ENCODE assay signal across 8 cellular contexts in the genomic region with DNA sequence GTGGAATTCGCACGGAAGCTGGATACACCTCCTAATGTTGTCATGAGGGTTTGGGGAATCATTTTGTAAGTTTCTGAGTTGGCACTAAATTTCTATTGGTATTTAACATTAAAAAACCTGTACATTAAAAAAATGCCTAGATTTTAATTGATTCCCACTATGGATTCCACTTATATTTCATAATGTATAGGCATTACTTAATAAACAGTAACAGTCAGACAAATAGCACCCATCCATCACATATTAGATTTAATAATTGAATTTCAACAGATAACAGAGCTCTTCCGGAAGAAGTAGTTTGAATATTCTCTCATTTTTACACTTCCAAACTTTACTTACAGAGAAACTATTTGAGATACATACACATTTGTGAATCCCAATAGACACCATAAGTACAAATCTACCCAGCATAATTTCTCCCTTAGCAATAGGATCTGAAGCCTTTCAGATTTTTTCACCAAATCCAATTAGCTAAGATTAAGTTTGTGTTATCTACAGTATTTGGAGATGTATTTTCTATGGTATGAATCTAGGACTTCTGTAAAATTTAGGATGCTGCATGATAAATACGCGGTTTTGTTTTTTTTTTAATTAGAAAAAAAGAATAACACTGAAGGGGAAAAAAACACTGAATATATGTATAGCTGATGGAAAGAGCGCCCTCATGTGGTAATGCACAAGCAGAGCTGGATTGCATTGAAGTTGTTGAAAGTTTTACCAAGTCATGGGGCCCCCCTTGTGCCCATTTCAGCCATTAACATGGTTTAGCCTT. TPM values are rescaled to one million over a fixed set of nuclear protein-coding genes. Genes with fewer than 3 reads are reported as not detected.
DNase-seq lines count a peak whose midpoint lies in the region; ATAC-seq and TF ChIP-seq lines count a peak whose summit lies in the region.

No MANE protein-coding gene starts in this region.

- H3K4me3 Mint-ChIP-seq in chondrocyte (ENCODE audit: unreplicated experiment) (no peak overlapping the region), neural progenitor cell (no peak overlapping the region)

- H3K4me1 Mint-ChIP-seq in chondrocyte (ENCODE audit: low read depth) (no peaks in the 10 kb centered on the region), neural progenitor cell (no peaks in the 10 kb centered on the region)

- H3K27ac Mint-ChIP-seq in chondrocyte (ENCODE audit: unreplicated experiment) (no peak overlapping the region), neural progenitor cell (no peak overlapping the region)

- no peak overlapping the region for H2AFZ ChIP-seq in neural progenitor cell (replicated peaks)

- no peaks in the 10 kb centered on the region for H3K27me3 ChIP-seq in neural progenitor cell

- peak; percentile 83 for TF ChIP-seq CTCF in chondrocyte (IDR thresholded peaks at IDR 0.05)
- TF ChIP-seq CTCF in neural progenitor cell (IDR thresholded peaks at IDR 0.05) = peak; percentile 97

- peak; percentile 84 for ATAC-seq in GM18511 (IDR thresholded peaks at IDR 0.05; ENCODE audit: unreplicated experiment)
- ATAC-seq in HG03064 (IDR thresholded peaks at IDR 0.05; ENCODE audit: low read depth, unreplicated experiment) = peak; percentile 72
- no peak for ATAC-seq in HG03139 (IDR thresholded peaks at IDR 0.05; ENCODE audit: unreplicated experiment)

- no peaks in the 10 kb centered on the region for H3K9me3 Mint-ChIP-seq in chondrocyte (ENCODE audit: low read depth)
- no peaks in the 10 kb centered on the region for H3K9me3 Mint-ChIP-seq in neural progenitor cell

- H3K27me3 Mint-ChIP-seq in chondrocyte (ENCODE audit: low read depth) (peaks cover 25% of the 10 kb centered on the region), neural progenitor cell (ENCODE audit: insufficient read depth, low read depth) (no peaks in the 10 kb centered on the region)

- H3K9me3 ChIP-seq in neural progenitor cell (ENCODE audit: low read depth) = no peaks in the 10 kb centered on the region

- H3K4me2 ChIP-seq in neural progenitor cell = no peak overlapping the region

- H3K36me3 Mint-ChIP-seq in chondrocyte (ENCODE audit: low read depth) = no peaks in the 10 kb centered on the region
- H3K36me3 Mint-ChIP-seq in neural progenitor cell = no peaks in the 10 kb centered on the region

- no peaks in the 10 kb centered on the region for H3F3A ChIP-seq in neural progenitor cell (ENCODE audit: low read depth)

- H3K4me3 ChIP-seq in neural progenitor cell = no peak overlapping the region

- H3K9ac ChIP-seq in neural progenitor cell = no peak overlapping the region

- H3K36me3 ChIP-seq in neural progenitor cell = no peaks in the 10 kb centered on the region

- H3K27ac ChIP-seq in neural progenitor cell = no peak overlapping the region

- no peaks in the 10 kb centered on the region for H4K20me1 ChIP-seq in neural progenitor cell (ENCODE audit: low read depth)

- DNase-seq in CMK (ENCODE audit: low read depth) = peak; percentile 12
- peak; percentile 46 for DNase-seq in NCI-H69 (lab: John Stamatoyannopoulos, UW)
- no peak for DNase-seq in chondrocyte (ENCODE audit: low spot score)
- peak; percentile 82 for DNase-seq in neural progenitor cell (ENCODE audit: low spot score)
- no peak for DNase-seq in NCI-H2196 treated with DMSO at 0.1 percent for 48 hours (lab: John Stamatoyannopoulos, UW; ENCODE audit: unreplicated experiment)

- H3K4me1 ChIP-seq in neural progenitor cell = no peaks in the 10 kb centered on the region

- no peaks in the 10 kb centered on the region for H3K79me2 ChIP-seq in neural progenitor cell (ENCODE audit: low read depth)

RNA-seq across cellular contexts. Expression of a gene that starts 12.2 kb away (rescaled TPM):
- not detected in 3 replicates for total RNA-seq in chondrocyte
- not detected in 2 replicates for total RNA-seq in neural progenitor cell (ENCODE audit: low replicate concordance)

RNA-seq across cellular contexts. Expression of a gene that starts 29.3 kb away (rescaled TPM):
- total RNA-seq in chondrocyte (not detected in 3 replicates), neural progenitor cell (ENCODE audit: low replicate concordance) (not detected in 2 replicates)

RNA-seq across cellular contexts. Expression of a gene that starts 42.6 kb away (rescaled TPM):
- total RNA-seq in chondrocyte (not detected in 3 replicates), neural progenitor cell (ENCODE audit: low replicate concordance) (not detected in 2 replicates)

RNA-seq across cellular contexts. Expression of a gene that starts 59.0 kb away (rescaled TPM):
- not detected in 3 replicates for total RNA-seq in chondrocyte
- total RNA-seq in neural progenitor cell (ENCODE audit: low replicate concordance) = not detected in 2 replicates

Comparison
In these comparisons a context has a peak if more than half of its experiments do, and no peak if none do; other contexts are left out.
1. DNase-seq: peak in CMK (single experiment), NCI-H69 (single experiment) and neural progenitor cell (single experiment); none in chondrocyte (single experiment) and NCI-H2196 treated with DMSO at 0.1 percent for 48 hours (single experiment).